ENCODE assay signal across 1 cellular context in genomic region chr19:33518541-33518940, GRCh38.
TF ChIP-seq lines count a peak whose summit lies in the region.

No MANE protein-coding gene starts in this region.

TF ChIP-seq in GM23338, 12 proteins besides CTCF, POLR2A, EP300 and RAD21 (continued from another document):
- TF ChIP-seq ZNF462 (CRISPR knock-in tag; IDR thresholded peaks at IDR 0.05) (no peak), EZH2 (IDR thresholded peaks at IDR 0.05; ENCODE audit: low read depth, unreplicated experiment) (no peak), ZNF331 (CRISPR knock-in tag; IDR thresholded peaks at IDR 0.05; ENCODE audit: low read depth) (no peak), NANOG (IDR thresholded peaks at IDR 0.05; ENCODE audit: borderline replicate concordance) (no peak), CREB1 (CRISPR knock-in tag; IDR thresholded peaks at IDR 0.05; ENCODE audit: low read depth) (no peak), EZH2phosphoT487 (IDR thresholded peaks at IDR 0.05; ENCODE audit: unreplicated experiment) (no peak), POLR2AphosphoS5 (IDR thresholded peaks at IDR 0.05; ENCODE audit: low read depth) (no peak), JUNB (IDR thresholded peaks at IDR 0.05; ENCODE audit: unreplicated experiment) (no peak)
